In genomic region chrX:120468071-120468470, GRCh38 we compare ENCODE assay signal across 8 cellular contexts. TPM values are rescaled to one million over a fixed set of nuclear protein-coding genes. Genes with fewer than 3 reads are reported as not detected.
DNase-seq lines count a peak whose midpoint lies in the region; ATAC-seq and TF ChIP-seq lines count a peak whose summit lies in the region.

No MANE protein-coding gene starts in this region.

- no peak overlapping the region for H2AFZ ChIP-seq in Loucy (ENCODE audit: low read length)

- peak overlapping the region; percentile 95 for H3K4me3 Mint-ChIP-seq in chondrocyte (ENCODE audit: unreplicated experiment)
- H3K4me3 Mint-ChIP-seq in nephron: peak overlapping the region; percentile 91 to 92 (median 92)

- peaks cover 43% of the 10 kb centered on the region for H4K20me1 ChIP-seq in Loucy (ENCODE audit: insufficient read depth, low read length, poor library complexity, severe bottlenecking)

- H3K4me3 ChIP-seq in Loucy (ENCODE audit: low read length, poor library complexity, severe bottlenecking): peak overlapping the region; percentile 96

- peaks cover 20% of the 10 kb centered on the region for H3K4me1 ChIP-seq in Loucy (ENCODE audit: insufficient read depth, low read length, poor library complexity, severe bottlenecking)

- H3K79me2 ChIP-seq in Loucy (ENCODE audit: insufficient read depth, low read length): peaks cover 60% of the 10 kb centered on the region

- H3K27me3 ChIP-seq in Loucy (ENCODE audit: insufficient read depth, low read length, poor library complexity, severe bottlenecking): no peaks in the 10 kb centered on the region

- no peaks in the 10 kb centered on the region for H3K9me3 ChIP-seq in Loucy (ENCODE audit: insufficient read depth, low read depth, low read length)

- DNase-seq in chondrocyte (ENCODE audit: low spot score) (no peak), cerebellar cortex (ENCODE audit: low spot score) (no peak), NCI-H524 (lab: John Stamatoyannopoulos, UW) (no peak), SHP77 treated with DMSO at 0.1 percent for 48 hours (lab: John Stamatoyannopoulos, UW) (no peak)

- no peak for TF ChIP-seq CTCF in C4-2B (conservative IDR thresholded peaks at IDR 0.05)
- no peak for TF ChIP-seq CTCF in Loucy (conservative IDR thresholded peaks at IDR 0.05; ENCODE audit: low read length)
- no peak for TF ChIP-seq CTCF in chondrocyte (IDR thresholded peaks at IDR 0.05)
- TF ChIP-seq CTCF in nephron (IDR thresholded peaks at IDR 0.05; ENCODE audit: unreplicated experiment in 3 of 3): no peak

- peak overlapping the region; percentile 93 for H3K9ac ChIP-seq in Loucy (ENCODE audit: low read depth, low read length, poor library complexity, severe bottlenecking)

- no peaks in the 10 kb centered on the region for H3K9me3 Mint-ChIP-seq in chondrocyte (ENCODE audit: low read depth)
- peaks cover 4% of the 10 kb centered on the region for H3K9me3 Mint-ChIP-seq in nephron

- no peaks in the 10 kb centered on the region for H3F3A ChIP-seq in Loucy (ENCODE audit: low read depth)

- H3K36me3 ChIP-seq in Loucy (ENCODE audit: insufficient read depth, low read length): no peaks in the 10 kb centered on the region

- H3K4me2 ChIP-seq in Loucy (ENCODE audit: low read depth, low read length, poor library complexity, severe bottlenecking): peak overlapping the region; percentile 83

- H3K36me3 Mint-ChIP-seq in chondrocyte (ENCODE audit: low read depth): peaks cover 2% of the 10 kb centered on the region
- no peaks in the 10 kb centered on the region for H3K36me3 Mint-ChIP-seq in nephron (ENCODE audit: low read depth)

- H3K27me3 Mint-ChIP-seq in chondrocyte (ENCODE audit: low read depth): no peaks in the 10 kb centered on the region
- H3K27me3 Mint-ChIP-seq in nephron (ENCODE audit: low read depth): no peaks in the 10 kb centered on the region

- H3K9me2 ChIP-seq in Loucy (replicated peaks; ENCODE audit: low read depth, low read length): no peaks in the 10 kb centered on the region

- H3K4me1 Mint-ChIP-seq in chondrocyte (ENCODE audit: low read depth) (peaks cover 21% of the 10 kb centered on the region), nephron (peaks cover 6% of the 10 kb centered on the region)

- ATAC-seq in HG02623 (IDR thresholded peaks at IDR 0.05; ENCODE audit: unreplicated experiment): no peak

- peak overlapping the region; percentile 97 for H3K27ac Mint-ChIP-seq in chondrocyte (ENCODE audit: unreplicated experiment)
- peak overlapping the region; percentile 74 to 93 (median 75) for H3K27ac Mint-ChIP-seq in nephron

- H3K27ac ChIP-seq in C4-2B: peak overlapping the region; percentile 88

RNA-seq across cellular contexts. Expression of gene LAMP2, which starts 1.0 kb away (rescaled TPM):
- total RNA-seq in chondrocyte: 155 to 171 TPM (median 157 TPM) in 3 replicates
